In the genomic region with DNA sequence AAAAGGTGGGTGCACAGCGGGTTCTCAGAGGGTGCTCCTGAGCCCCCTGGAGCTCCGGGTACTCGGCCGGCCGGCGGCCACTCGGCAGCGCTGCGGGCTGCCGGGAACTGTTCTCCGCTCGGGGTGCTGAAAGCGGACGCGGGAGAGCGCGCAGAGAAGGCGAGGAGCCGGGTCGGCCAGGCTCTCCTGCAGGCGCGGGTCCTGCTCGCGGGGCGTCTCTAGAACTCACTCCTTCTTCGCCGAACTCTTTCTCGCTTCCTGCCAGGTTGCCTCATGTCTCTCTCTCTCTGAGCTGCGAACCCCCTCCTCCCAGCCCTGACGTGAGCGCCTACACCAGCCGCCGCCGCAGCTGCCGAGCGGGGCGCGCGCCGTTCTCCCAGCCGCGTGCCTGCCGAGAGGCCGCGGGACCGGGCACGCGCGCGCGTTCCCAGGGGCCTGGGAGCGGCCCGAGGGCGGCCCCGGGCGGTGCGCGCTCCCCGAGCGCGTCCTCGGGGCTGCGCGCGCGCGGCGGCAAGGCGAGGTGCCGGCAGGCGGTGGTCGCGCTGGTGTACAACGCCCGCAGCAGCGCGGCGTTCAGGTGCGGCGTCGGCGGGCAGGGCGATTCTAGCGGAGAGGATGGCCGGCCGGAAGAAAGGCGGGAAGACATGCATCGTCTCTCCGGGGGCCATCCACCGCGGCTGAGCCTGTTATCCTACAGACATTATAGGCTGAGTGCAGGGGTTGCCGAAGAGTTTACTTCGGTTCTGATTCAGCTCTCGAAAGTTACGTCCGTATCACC, we compare ENCODE assay signal across 8 cellular contexts. TPM values are rescaled to one million over a fixed set of nuclear protein-coding genes. Genes with fewer than 3 reads are reported as not detected.
A peak's percentile ranks its signal among the peaks of the same experiment; 100 is the strongest.
DNase-seq lines count a peak whose midpoint lies in the region; ATAC-seq and TF ChIP-seq lines count a peak whose summit lies in the region.

A gene with protein sequence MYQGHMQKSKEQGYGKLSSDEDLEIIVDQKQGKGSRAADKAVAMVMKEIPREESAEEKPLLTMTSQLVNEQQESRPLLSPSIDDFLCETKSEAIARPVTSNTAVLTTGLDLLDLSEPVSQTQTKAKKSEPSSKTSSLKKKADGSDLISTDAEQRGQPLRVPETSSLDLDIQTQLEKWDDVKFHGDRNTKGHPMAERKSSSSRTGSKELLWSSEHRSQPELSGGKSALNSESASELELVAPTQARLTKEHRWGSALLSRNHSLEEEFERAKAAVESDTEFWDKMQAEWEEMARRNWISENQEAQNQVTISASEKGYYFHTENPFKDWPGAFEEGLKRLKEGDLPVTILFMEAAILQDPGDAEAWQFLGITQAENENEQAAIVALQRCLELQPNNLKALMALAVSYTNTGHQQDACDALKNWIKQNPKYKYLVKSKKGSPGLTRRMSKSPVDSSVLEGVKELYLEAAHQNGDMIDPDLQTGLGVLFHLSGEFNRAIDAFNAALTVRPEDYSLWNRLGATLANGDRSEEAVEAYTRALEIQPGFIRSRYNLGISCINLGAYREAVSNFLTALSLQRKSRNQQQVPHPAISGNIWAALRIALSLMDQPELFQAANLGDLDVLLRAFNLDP (minus strand): TSS at position 260 of the 778 bp plus-strand sequence. CDS start 338 bp downstream, outside the sequence.

- no peak within 1 kb of the TSS for H2BK15ac ChIP-seq in mesenchymal stem cell (ENCODE audit: low read depth, poor library complexity, severe bottlenecking)

- no peak within 1 kb of the TSS for H3K14ac ChIP-seq in mesenchymal stem cell (ENCODE audit: low read length in 2 of 2)

- H3K4me3 ChIP-seq in GM08714 (ENCODE audit: low read length) (peak within 1 kb of the TSS; percentile 81), KMS-11 (IDR thresholded peaks at IDR 0.05; ENCODE audit: insufficient read depth, low read depth, low read length) (peak within 1 kb of the TSS; percentile 80), SK-N-MC (peak within 1 kb of the TSS; percentile 47), mesenchymal stem cell (ENCODE audit: insufficient read depth in 1 of 2, low read depth in 1 of 2, low read length in 2 of 2) (peak within 1 kb of the TSS; percentile 37 to 75), subcutaneous abdominal adipose tissue (ENCODE audit: low read depth in 1 of 5, low read length in 5 of 5) (peak within 1 kb of the TSS; percentile 32 to 62 (median 53))

- ATAC-seq in GM21825 (IDR thresholded peaks at IDR 0.05; ENCODE audit: unreplicated experiment), result peak; percentile 90

- no peak within 1 kb of the TSS for H4K8ac ChIP-seq in mesenchymal stem cell (ENCODE audit: low read length)

- H3K4me1 ChIP-seq in KMS-11 (ENCODE audit: low read depth, poor library complexity, severe bottlenecking) (peaks cover 10% of the 10 kb centered on the region), mesenchymal stem cell (ENCODE audit: control insufficient read depth, insufficient read depth, low read depth, low read length) (peaks cover 11% of the 10 kb centered on the region), subcutaneous abdominal adipose tissue (ENCODE audit: control insufficient read depth in 5 of 5, insufficient read depth in 5 of 5, low read length in 5 of 5) (peaks cover 0 to 12% (median 10%) of the 10 kb centered on the region in 5 donors)

- no peak within 1 kb of the TSS for H3K23ac ChIP-seq in mesenchymal stem cell (ENCODE audit: low read length in 2 of 2)

- no peak within 1 kb of the TSS for H3K4ac ChIP-seq in mesenchymal stem cell (ENCODE audit: low read depth in 1 of 2, low read length in 2 of 2)

- H4K91ac ChIP-seq in mesenchymal stem cell (ENCODE audit: low read length), result no peak within 1 kb of the TSS

- H3K79me1 ChIP-seq in mesenchymal stem cell (replicated peaks; ENCODE audit: low read length, poor library complexity, severe bottlenecking), result no peaks in the 10 kb centered on the region

- H3K27me3 ChIP-seq in KMS-11 (ENCODE audit: insufficient read depth, low read depth) (no peaks in the 10 kb centered on the region), mesenchymal stem cell (ENCODE audit: control insufficient read depth in 1 of 2, insufficient read depth in 1 of 2, low read length in 2 of 2) (peaks cover 28% of the 10 kb centered on the region in 2 experiments), subcutaneous abdominal adipose tissue (ENCODE audit: control insufficient read depth in 5 of 5, insufficient read depth in 4 of 5, low read length in 5 of 5) (peaks cover 14 to 22% (median 17%) of the 10 kb centered on the region in 5 donors)

- H2BK5ac ChIP-seq in mesenchymal stem cell (ENCODE audit: low read depth, low read length, poor library complexity, severe bottlenecking), result no peak within 1 kb of the TSS

- no peak within 1 kb of the TSS for H2AK5ac ChIP-seq in mesenchymal stem cell (ENCODE audit: low read length, severe bottlenecking)

- DNase-seq in SK-N-MC (ENCODE audit: low read depth, low spot score) (no peak), dermis blood vessel endothelial cell (peak; percentile 59), mesenchymal stem cell (peak; percentile 39), dedifferentiated amniotic fluid mesenchymal stem cell (ENCODE audit: extremely low spot score) (no peak)

- no peaks in the 10 kb centered on the region for H3K9me3 ChIP-seq in SK-N-MC (ENCODE audit: low read depth, low read length)
- no peaks in the 10 kb centered on the region for H3K9me3 ChIP-seq in mesenchymal stem cell (ENCODE audit: control insufficient read depth, low read length)
- H3K9me3 ChIP-seq in subcutaneous abdominal adipose tissue (ENCODE audit: control insufficient read depth in 5 of 5, low read length in 5 of 5), result no peaks in the 10 kb centered on the region

- H3K79me2 ChIP-seq in KMS-11 (ENCODE audit: insufficient read depth, low read depth), result no peaks in the 10 kb centered on the region

- no peak within 1 kb of the TSS for H2BK12ac ChIP-seq in mesenchymal stem cell (ENCODE audit: low read length in 2 of 2)

- H3K9ac ChIP-seq in KMS-11, result no peak within 1 kb of the TSS
- no peak within 1 kb of the TSS for H3K9ac ChIP-seq in SK-N-MC (ENCODE audit: insufficient read length)
- no peak within 1 kb of the TSS for H3K9ac ChIP-seq in mesenchymal stem cell (ENCODE audit: low read length)
- no peak within 1 kb of the TSS for H3K9ac ChIP-seq in subcutaneous abdominal adipose tissue (ENCODE audit: low read length in 5 of 5)

- no peak within 1 kb of the TSS for H3K27ac ChIP-seq in KMS-11
- no peak within 1 kb of the TSS for H3K27ac ChIP-seq in SK-N-MC
- H3K27ac ChIP-seq in mesenchymal stem cell (ENCODE audit: low read length, poor library complexity, severe bottlenecking), result no peak within 1 kb of the TSS
- no peak within 1 kb of the TSS for H3K27ac ChIP-seq in subcutaneous abdominal adipose tissue (ENCODE audit: low read depth, low read length)

- H2AFZ ChIP-seq in KMS-11 (ENCODE audit: low read depth), result peak within 1 kb of the TSS; percentile 62; the same call in 1 of the 2 replicates
- H2AFZ ChIP-seq in mesenchymal stem cell (ENCODE audit: low read depth, low read length), result no peak within 1 kb of the TSS

- H4K20me1 ChIP-seq in KMS-11 (ENCODE audit: insufficient read depth), result no peaks in the 10 kb centered on the region

- TF ChIP-seq CTCF in KMS-11 (conservative IDR thresholded peaks at IDR 0.05; ENCODE audit: low read depth, low read length), result no peak

- H3K36me3 ChIP-seq in KMS-11 (ENCODE audit: insufficient read depth) (no peaks in the 10 kb centered on the region), SK-N-MC (ENCODE audit: insufficient read depth, low read length) (no peaks in the 10 kb centered on the region), mesenchymal stem cell (ENCODE audit: control insufficient read depth in 1 of 2, insufficient read depth in 2 of 2, low read depth in 1 of 2, low read length in 2 of 2) (no peaks in the 10 kb centered on the region), subcutaneous abdominal adipose tissue (ENCODE audit: control insufficient read depth in 5 of 5, insufficient read depth in 5 of 5, low read length in 5 of 5) (no peaks in the 10 kb centered on the region)

- H3K18ac ChIP-seq in mesenchymal stem cell (ENCODE audit: low read depth in 1 of 2, low read length in 2 of 2), result no peak within 1 kb of the TSS

- 1% methylated on average over 48 of the region's 96 CpGs for WGBS in mesenchymal stem cell

- H3K4me2 ChIP-seq in KMS-11 (peak within 1 kb of the TSS; percentile 94), mesenchymal stem cell (ENCODE audit: low read length, poor library complexity, severe bottlenecking) (peak within 1 kb of the TSS; percentile 91)

- no peak within 1 kb of the TSS for H2BK120ac ChIP-seq in mesenchymal stem cell (ENCODE audit: low read depth, low read length)

RNA-seq across cellular contexts. Expression of the gene that starts here (rescaled TPM):
- total RNA-seq in dermis blood vessel endothelial cell, result not detected in 2 replicates
- polyA plus RNA-seq in mesenchymal stem cell (2013, experiment 1 of 2), result not detected
- 0.01 TPM for polyA plus RNA-seq in mesenchymal stem cell (2013, experiment 2 of 2)

Comparison
In these comparisons a context has a peak if more than half of its experiments do, and no peak if none do; other contexts are left out.
1. Peak in DNase-seq in dermis blood vessel endothelial cell; RNA of the gene not detected or under 1 TPM.